In genomic region chr1:10941891-10942541, GRCh38 we compare ENCODE assay signal across 8 cellular contexts.
DNase-seq lines count a peak whose midpoint lies in the region; ATAC-seq and TF ChIP-seq lines count a peak whose summit lies in the region.

No MANE protein-coding gene starts in this region.

- no peak overlapping the region for H3K4me3 ChIP-seq in OCI-LY1 (ENCODE audit: low read depth, low read length, poor library complexity, severe bottlenecking)

- H3K79me2 ChIP-seq in OCI-LY1 (ENCODE audit: insufficient read depth, low read length) = no peaks in the 10 kb centered on the region

- no peaks in the 10 kb centered on the region for H3K36me3 ChIP-seq in OCI-LY1 (ENCODE audit: insufficient read depth, low read length)

- H3K9me2 ChIP-seq in OCI-LY1 (ENCODE audit: low read depth, low read length) = no peaks in the 10 kb centered on the region

- TF ChIP-seq CTCF in OCI-LY1 (IDR thresholded peaks at IDR 0.05; ENCODE audit: low read length) = peak; percentile 90

- H3K27ac ChIP-seq in OCI-LY1 (ENCODE audit: low read depth, low read length, poor library complexity, severe bottlenecking) = no peak overlapping the region

- DNase-seq in activated gamma-delta T cell treated with Interleukin-2 at 50 U/mL for 16 hours (peak; percentile 63), activated gamma-delta T cell (lab: John Stamatoyannopoulos, UW) (no peak), activated T-helper 1 cell treated with Interleukin-2 at 50 U/mL for 16 hours (ENCODE audit: low read depth) (peak; percentile 35), germinal center (ENCODE audit: low spot score) (peak; percentile 80), renal cortical epithelial cell (ENCODE audit: low read depth) (peak; percentile 60)

- peaks cover 8% of the 10 kb centered on the region for H3K4me1 ChIP-seq in OCI-LY1 (ENCODE audit: insufficient read depth, low read length, severe bottlenecking)

- no peaks in the 10 kb centered on the region for H4K20me1 ChIP-seq in OCI-LY1 (ENCODE audit: insufficient read depth, low read length)

- H3K9ac ChIP-seq in OCI-LY1 (ENCODE audit: low read length) = no peak overlapping the region

- no peak overlapping the region for H3K4me2 ChIP-seq in OCI-LY1 (ENCODE audit: low read length)

- H3K27me3 ChIP-seq in OCI-LY1 (ENCODE audit: insufficient read depth, low read length) = peaks cover 15% of the 10 kb centered on the region

- H3F3A ChIP-seq in OCI-LY1 (ENCODE audit: insufficient read depth, low read length) = no peaks in the 10 kb centered on the region

- H2AFZ ChIP-seq in OCI-LY1 (ENCODE audit: low read length) = no peak overlapping the region

- H3K9me3 ChIP-seq in OCI-LY1 (ENCODE audit: low read length) = no peaks in the 10 kb centered on the region

- no peak for ATAC-seq in HG03520 (IDR thresholded peaks at IDR 0.05; ENCODE audit: unreplicated experiment)
- no peak for ATAC-seq in GM18520 (IDR thresholded peaks at IDR 0.05; ENCODE audit: unreplicated experiment)
